8 cellular contexts compared by ENCODE assay signal in genomic region chr22:43090130-43090789, GRCh38. TPM values are rescaled to one million over a fixed set of nuclear protein-coding genes. Genes with fewer than 3 reads are reported as not detected.
DNase-seq lines count a peak whose midpoint lies in the region; ATAC-seq and TF ChIP-seq lines count a peak whose summit lies in the region.

No MANE protein-coding gene starts in this region.

- peak; percentile 40 for DNase-seq in NCI-H2029 (lab: John Stamatoyannopoulos, UW)
- DNase-seq in NCI-H2029 treated with DMSO at 0.1 percent for 48 hours (lab: John Stamatoyannopoulos, UW) = no peak
- peak; percentile 77 for DNase-seq in NCI-H146 (lab: John Stamatoyannopoulos, UW)
- DNase-seq in SW480 (ENCODE audit: low spot score) = peak; percentile 85
- peak; percentile 64 for DNase-seq in brain pericyte (ENCODE audit: low read depth, low spot score)
- no peak for DNase-seq in kidney epithelial cell (ENCODE audit: low read depth)
- DNase-seq in stimulated activated CD4-positive, alpha-beta T cell treated with anti-CD3 and anti-CD28 coated beads, Interleukin-1b, Interleukin-23, amount 100 ng/mL, for 4 hours (ENCODE audit: low read depth in 2 of 2) = peak; percentile 21

- TF ChIP-seq CTCF in kidney epithelial cell (IDR thresholded peaks at IDR 0.05; ENCODE audit: insufficient read depth, low read length, poor library complexity, severe bottlenecking) = peak; percentile 42

- ATAC-seq in GM18502 (IDR thresholded peaks at IDR 0.05; ENCODE audit: poor library complexity, unreplicated experiment) = no peak

- no peak overlapping the region for H3K4me3 ChIP-seq in kidney epithelial cell (ENCODE audit: low read depth, low read length)

- H3K36me3 ChIP-seq in kidney epithelial cell (ENCODE audit: control insufficient read depth, insufficient read depth, low read length) = no peaks in the 10 kb centered on the region

- H3K27me3 ChIP-seq in kidney epithelial cell (ENCODE audit: control insufficient read depth, insufficient read depth, low read length) = no peaks in the 10 kb centered on the region

RNA-seq across cellular contexts. Expression of gene TTLL1, which starts 1.1 kb away (rescaled TPM):
- total RNA-seq in kidney epithelial cell = 13.2 and 14.8 TPM in 2 replicates

RNA-seq across cellular contexts. Expression of gene BIK, which starts 20.3 kb away (rescaled TPM):
- 28.5 and 31.3 TPM in 2 replicates for total RNA-seq in kidney epithelial cell

RNA-seq across cellular contexts. Expression of gene MCAT, which starts 52.9 kb away (rescaled TPM):
- 32.8 and 32.9 TPM in 2 replicates for total RNA-seq in kidney epithelial cell

Comparison
In these comparisons a context has a peak if more than half of its experiments do, and no peak if none do; other contexts are left out.
1. DNase-seq: peak in NCI-H2029 (single experiment), NCI-H146 (single experiment), SW480 (single experiment), brain pericyte (single experiment) and stimulated activated CD4-positive, alpha-beta T cell treated with anti-CD3 and anti-CD28 coated beads, Interleukin-1b, Interleukin-23, amount 100 ng/mL, for 4 hours (2 of 2); none in NCI-H2029 treated with DMSO at 0.1 percent for 48 hours (single experiment) and kidney epithelial cell (single experiment).